Comparison of ENCODE assay signal across 1 cellular context in genomic region chr3:61358364-61358763, GRCh38.
TF ChIP-seq lines count a peak whose summit lies in the region.

No MANE protein-coding gene starts in this region.

TF ChIP-seq in GM12878, 131 proteins besides CTCF, POLR2A, EP300 and RAD21 (continued from another document and continues in another):
- no peak for TF ChIP-seq E2F8 (IDR thresholded peaks at IDR 0.05; ENCODE audit: low read depth, partially characterized antibody)
- peak; percentile 96 for TF ChIP-seq JUNB (IDR thresholded peaks at IDR 0.05)
- peak; percentile 68 for TF ChIP-seq PKNOX1 (IDR thresholded peaks at IDR 0.05)
- TF ChIP-seq IRF4 (IDR thresholded peaks at IDR 0.05; ENCODE audit: low read depth, low read length): peak; percentile 100
- TF ChIP-seq NBN (IDR thresholded peaks at IDR 0.05): 0 out of 2 replicates have a peak, but pooled peaks have one; percentile 64
- no peak for TF ChIP-seq ASH2L (IDR thresholded peaks at IDR 0.05; ENCODE audit: borderline replicate concordance, low read depth)
- peak; percentile 56; the same call in 1 of the 2 replicates for TF ChIP-seq TCF7 (IDR thresholded peaks at IDR 0.05; ENCODE audit: borderline replicate concordance)
- TF ChIP-seq HDAC2 (IDR thresholded peaks at IDR 0.05): no peak
- TF ChIP-seq NKRF (conservative IDR thresholded peaks at IDR 0.05): no peak
- no peak for TF ChIP-seq SMC3 (IDR thresholded peaks at IDR 0.05; ENCODE audit: borderline replicate concordance, low read length)
- TF ChIP-seq ATF2 (IDR thresholded peaks at IDR 0.05; ENCODE audit: low read length): peak; percentile 87
- no peak for TF ChIP-seq MYC (IDR thresholded peaks at IDR 0.05; ENCODE audit: insufficient read depth, insufficient read length, insufficient replicate concordance, low read length, severe bottlenecking)
- TF ChIP-seq SPI1 (IDR thresholded peaks at IDR 0.05; ENCODE audit: borderline replicate concordance, insufficient read depth, low read depth, low read length): peak; percentile 100
- TF ChIP-seq SIX5 (IDR thresholded peaks at IDR 0.05; ENCODE audit: low read depth, low read length, severe bottlenecking): no peak
- no peak for TF ChIP-seq IRF5 (IDR thresholded peaks at IDR 0.05; ENCODE audit: borderline replicate concordance)
- TF ChIP-seq TARDBP (IDR thresholded peaks at IDR 0.05; ENCODE audit: borderline replicate concordance): no peak; the same call in 1 of the 2 replicates
- no peak for TF ChIP-seq ZSCAN29 (IDR thresholded peaks at IDR 0.05)
- peak; percentile 75; the same call in 1 of the 2 replicates for TF ChIP-seq GATAD2B (conservative IDR thresholded peaks at IDR 0.05; ENCODE audit: low read depth)
- no peak for TF ChIP-seq USF2 (IDR thresholded peaks at IDR 0.05; ENCODE audit: borderline replicate concordance, low read depth, low read length)
- no peak for TF ChIP-seq E2F4 (IDR thresholded peaks at IDR 0.05; ENCODE audit: low read depth, low read length)
- no peak for TF ChIP-seq ESRRA (IDR thresholded peaks at IDR 0.05; ENCODE audit: low read length)
- TF ChIP-seq ELK1 (IDR thresholded peaks at IDR 0.05; ENCODE audit: low read depth, low read length): no peak
- no peak for TF ChIP-seq ZNF687 (IDR thresholded peaks at IDR 0.05)
- TF ChIP-seq HDGF (IDR thresholded peaks at IDR 0.05): no peak
- no peak for TF ChIP-seq ZNF384 (IDR thresholded peaks at IDR 0.05; ENCODE audit: borderline replicate concordance, low read depth, low read length)
- TF ChIP-seq ZBTB33 (IDR thresholded peaks at IDR 0.05): no peak
- peak; percentile 90; the same call in 1 of the 2 replicates for TF ChIP-seq BACH1 (IDR thresholded peaks at IDR 0.05; ENCODE audit: borderline replicate concordance)
- no peak; the same call in 1 of the 2 replicates for TF ChIP-seq ZNF217 (IDR thresholded peaks at IDR 0.05)
- peak; percentile 78 for TF ChIP-seq PBX3 (IDR thresholded peaks at IDR 0.05; ENCODE audit: insufficient replicate concordance, low read depth, low read length)
- no peak for TF ChIP-seq CEBPB (IDR thresholded peaks at IDR 0.05; ENCODE audit: borderline replicate concordance in 1 of 2, low read depth in 2 of 2, low read length in 2 of 2)
- peak; percentile 31; the same call in 1 of the 2 replicates for TF ChIP-seq NR2C1 (IDR thresholded peaks at IDR 0.05)
- TF ChIP-seq CHD1 (IDR thresholded peaks at IDR 0.05; ENCODE audit: low read depth, low read length): no peak
- no peak for TF ChIP-seq USF1 (IDR thresholded peaks at IDR 0.05; ENCODE audit: borderline replicate concordance, extremely low read length, insufficient read depth, low read depth, low read length)
- 0 out of 2 replicates have a peak, but pooled peaks have one; percentile 84 for TF ChIP-seq WRNIP1 (IDR thresholded peaks at IDR 0.05; ENCODE audit: borderline replicate concordance, low read depth, low read length)
- TF ChIP-seq LARP7 (IDR thresholded peaks at IDR 0.05): no peak
- no peak for TF ChIP-seq EZH2 (IDR thresholded peaks at IDR 0.05; ENCODE audit: borderline replicate concordance, control insufficient read depth, low read depth, low read length)
